Comparison of ENCODE assay signal across 14 cellular contexts in the genomic region with DNA sequence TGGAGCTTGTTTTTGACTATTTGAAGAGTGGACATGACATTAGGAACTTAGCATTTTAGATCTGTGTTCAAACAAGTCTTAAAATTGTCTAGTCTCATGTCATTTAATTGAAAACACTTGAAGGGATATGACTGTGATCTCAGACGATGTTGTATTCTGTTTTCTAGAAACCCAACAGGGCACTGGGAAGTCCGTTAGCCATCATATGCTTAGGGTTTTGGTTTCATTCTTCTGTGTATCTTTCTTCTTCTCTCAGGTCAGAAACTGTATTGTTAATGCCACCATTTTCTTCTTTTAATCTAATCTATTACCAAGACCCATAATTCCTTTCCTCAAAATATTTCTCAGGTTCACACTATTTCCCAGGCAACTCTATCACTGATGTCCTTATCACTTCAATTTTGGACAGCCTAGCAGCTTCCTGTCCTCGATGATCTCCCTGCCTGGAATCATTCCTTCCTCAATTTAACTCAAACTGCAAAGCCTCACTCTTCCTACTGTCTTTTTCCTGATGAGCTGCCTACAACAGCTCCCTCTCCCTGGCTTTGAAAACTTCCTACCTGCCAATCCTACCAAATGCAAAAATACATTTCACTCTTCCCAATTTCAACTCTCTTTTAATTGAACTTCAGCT.
DNase-seq lines count a peak whose midpoint lies in the region; ATAC-seq, FAIRE-seq and TF ChIP-seq lines count a peak whose summit lies in the region.
"Had no signal": no experiment of that assay in that cellular context is flagged by ENCODE, and none has a peak within 500 bp of the region (broad histone marks: within the 10 kb centered on the region; RNA-seq: fewer than 3 reads in every experiment).

No MANE protein-coding gene starts in this region.

- no peak for TF ChIP-seq CTCF in D721Med (IDR thresholded peaks at IDR 0.05; ENCODE audit: insufficient read depth, missing control alignments)
- no peak for TF ChIP-seq CTCF in OCI-LY3 (IDR thresholded peaks at IDR 0.05; ENCODE audit: low read depth, low read length)
- no peak for TF ChIP-seq CTCF in lower leg skin (IDR thresholded peaks at IDR 0.05)

- 0 out of 2 replicates have a peak overlapping the region, but pooled peaks have one; percentile 23 for H3K27ac ChIP-seq in OCI-LY3 (ENCODE audit: low read length)
- H3K27ac ChIP-seq: upper lobe of left lung had no signal

- no peaks in the 10 kb centered on the region for H3K9me3 ChIP-seq in OCI-LY3 (ENCODE audit: insufficient read depth, low read length)
- H3K9me3 ChIP-seq: upper lobe of left lung had no signal

- peak overlapping the region; percentile 36 for H3K4me2 ChIP-seq in OCI-LY3 (ENCODE audit: low read length)

- H3K4me3 ChIP-seq in OCI-LY3 (ENCODE audit: low read length) (no peak overlapping the region), lower leg skin (ENCODE audit: low read depth, poor library complexity, severe bottlenecking) (no peak overlapping the region)
- H3K4me3 ChIP-seq: lung, upper lobe of left lung had no signal

- FAIRE-seq in D721Med (lab: Jason Lieb, UNC): peak; percentile 38
- no peak for FAIRE-seq in HTR-8/SVneo (lab: Jason Lieb, UNC)

- peaks cover 3% of the 10 kb centered on the region; the same call in 1 of the 2 replicates for H4K20me1 ChIP-seq in OCI-LY3 (ENCODE audit: insufficient read depth, low read length)

- peaks cover 22% of the 10 kb centered on the region for H3K4me1 ChIP-seq in OCI-LY3 (ENCODE audit: low read length)
- H3K4me1 ChIP-seq: upper lobe of left lung had no signal

- H3K36me3 ChIP-seq in OCI-LY3 (replicated peaks; ENCODE audit: low read depth, low read length): peaks cover 50% of the 10 kb centered on the region

- intact Hi-C loops in lower leg skin (cut with DNase I; ENCODE audit: low total_unique reads): no loop called here

- peak; percentile 59 for ATAC-seq in GM19043 (IDR thresholded peaks at IDR 0.05; ENCODE audit: low read depth, unreplicated experiment)
- peak; percentile 41 for ATAC-seq in HG02884 (IDR thresholded peaks at IDR 0.05; ENCODE audit: unreplicated experiment)
- ATAC-seq: activated naive CD4-positive, alpha-beta T cell treated with anti-CD3 and anti-CD28 coated beads, Interleukin-2, amount 50 U/mL, for 72 hours; HCT116 had no signal

- no peak for TF ChIP-seq POLR2A in lower leg skin (IDR thresholded peaks at IDR 0.05)

- H2AFZ ChIP-seq in OCI-LY3 (ENCODE audit: low read depth, low read length): no peak overlapping the region

- no peaks in the 10 kb centered on the region for H3K27me3 ChIP-seq in OCI-LY3 (ENCODE audit: low read depth, low read length)
- H3K27me3 ChIP-seq: upper lobe of left lung had no signal

- DNase-seq in D721Med (ENCODE audit: insufficient read length, low spot score): no peak
- DNase-seq in lower leg skin (ENCODE audit: low spot score in 2 of 2): no peak
- no peak for DNase-seq in GM19240 (ENCODE audit: insufficient read length, low spot score)
- DNase-seq in HTR-8/SVneo (ENCODE audit: insufficient read length, low spot score): no peak
- DNase-seq in HPDE6-E6E7 (ENCODE audit: extremely low spot score): no peak
- DNase-seq: NCI-H1105 treated with DMSO at 0.1 percent for 48 hours; stimulated activated CD4-positive, alpha-beta T cell treated with anti-CD3 and anti-CD28 coated beads, Interleukin-12 subunit alpha, Interleukin-12 subunit beta, amount 100 ng/mL, for 4 hours had no signal

- WGBS in lower leg skin, 2 donors: 58 to 64% methylated on average over 3 of the region's 3 CpGs

- H3K9ac ChIP-seq in OCI-LY3 (ENCODE audit: low read length): no peak overlapping the region

- H3K79me2 ChIP-seq in OCI-LY3 (ENCODE audit: low read length): peaks cover 25% of the 10 kb centered on the region
